Comparison of ENCODE assay signal across 17 cellular contexts in the genomic region with DNA sequence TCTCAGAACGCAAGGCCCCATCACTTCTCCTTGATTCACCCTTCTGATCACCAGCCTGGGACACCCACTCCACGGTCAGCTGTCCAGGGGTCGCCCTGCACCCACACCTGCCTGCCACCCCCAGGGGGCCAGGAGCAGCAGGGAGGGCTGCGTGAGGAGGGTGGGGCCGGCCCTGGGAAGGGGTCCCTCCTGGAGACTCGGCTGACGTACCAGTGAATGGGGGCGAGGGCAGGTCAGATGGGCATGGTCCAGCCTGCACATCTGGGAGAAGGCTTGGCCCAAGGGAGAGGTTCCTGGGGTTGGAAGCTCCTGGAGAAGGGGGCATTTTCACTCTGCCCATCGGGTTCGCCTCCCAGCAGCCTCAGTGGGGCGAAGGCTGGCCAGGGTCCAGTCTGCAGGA. TPM values are rescaled to one million over a fixed set of nuclear protein-coding genes. Genes with fewer than 3 reads are reported as not detected.
A peak's percentile ranks its signal among the peaks of the same experiment; 100 is the strongest.
DNase-seq lines count a peak whose midpoint lies in the region; ATAC-seq and TF ChIP-seq lines count a peak whose summit lies in the region.
"Had no signal": no experiment of that assay in that cellular context is flagged by ENCODE, and none has a peak within 500 bp of the region (broad histone marks: within the 10 kb centered on the region; RNA-seq: fewer than 3 reads in every experiment).

No MANE protein-coding gene starts in this region.

- peaks cover 0 to 9% (median 6%) of the 10 kb centered on the region in 4 donors for H3K36me3 ChIP-seq in right lobe of liver
- peaks cover 0 to 16% (median 3%) of the 10 kb centered on the region in 4 donors for H3K36me3 ChIP-seq in sigmoid colon
- H3K36me3 ChIP-seq in esophagus muscularis mucosa, result peaks cover 0 to 25% (median 13%) of the 10 kb centered on the region in 4 donors

- H3K9me3 ChIP-seq in right lobe of liver (no peaks in the 10 kb centered on the region), sigmoid colon (no peaks in the 10 kb centered on the region), esophagus muscularis mucosa (no peaks in the 10 kb centered on the region)
- H3K9me3 ChIP-seq: BLaER1 treated with 17β-estradiol and CSF1 and Interleukin-3, amounts not matched to agents 10 nM and 100 nM; HAP-1 had no signal

- TF ChIP-seq EP300 in sigmoid colon (IDR thresholded peaks at IDR 0.05), result no peak
- no peak for TF ChIP-seq EP300 in esophagus muscularis mucosa (IDR thresholded peaks at IDR 0.05)

- peak; percentile 13 for DNase-seq in activated naive CD8-positive, alpha-beta T cell treated with anti-CD3 and anti-CD28 coated beads, Interleukin-2, amount 10 ng/mL, durations not matched to agents 7 days and 5 days
- DNase-seq in activated naive CD8-positive, alpha-beta T cell treated with anti-CD3 and anti-CD28 coated beads for 36 hours, result no peak
- DNase-seq in right lobe of liver, result peak in 2 of 3 donors; percentile 19 to 44
- peak; percentile 25 for DNase-seq in sigmoid colon
- DNase-seq in esophagus muscularis mucosa (ENCODE audit: extremely low spot score), result no peak
- DNase-seq: CD8-positive, alpha-beta memory T cell; DND-41; NCI-H187 treated with DMSO at 0.1 percent for 48 hours; NCI-H446; OCI-M1; RPMI8226 had no signal

- H3K4me3 ChIP-seq in right lobe of liver (no peak overlapping the region), sigmoid colon (no peak overlapping the region), esophagus muscularis mucosa (no peak overlapping the region)
- H3K4me3 ChIP-seq: BLaER1 treated with 17β-estradiol and CSF1 and Interleukin-3, amounts not matched to agents 10 nM and 100 nM; HAP-1 had no signal

- ATAC-seq in activated naive CD8-positive, alpha-beta T cell treated with anti-CD3 and anti-CD28 coated beads, Interleukin-2, amount 10 ng/mL, durations not matched to agents 7 days and 5 days (ENCODE audit: low read depth), result no peak
- ATAC-seq in esophagus mucosa, result peak; percentile 39
- ATAC-seq in right lobe of liver, result peak in 1 of 4 donors; percentile 5
- ATAC-seq in GM21717 (IDR thresholded peaks at IDR 0.05; ENCODE audit: unreplicated experiment), result no peak
- ATAC-seq in GM19397 (IDR thresholded peaks at IDR 0.05; ENCODE audit: unreplicated experiment), result no peak

- no peaks in the 10 kb centered on the region for H3K4me1 Mint-ChIP-seq in activated naive CD8-positive, alpha-beta T cell treated with anti-CD3 and anti-CD28 coated beads, Interleukin-2, amount 10 ng/mL, durations not matched to agents 7 days and 5 days
- no peaks in the 10 kb centered on the region for H3K4me1 Mint-ChIP-seq in activated naive CD8-positive, alpha-beta T cell treated with anti-CD3 and anti-CD28 coated beads for 36 hours
- H3K4me1 Mint-ChIP-seq: CD8-positive, alpha-beta memory T cell had no signal

- TF ChIP-seq POLR2A in right lobe of liver (IDR thresholded peaks at IDR 0.05) (no peak), sigmoid colon (IDR thresholded peaks at IDR 0.05) (no peak), esophagus muscularis mucosa (IDR thresholded peaks at IDR 0.05; ENCODE audit: low read depth) (no peak)

- H3K36me3 Mint-ChIP-seq in activated naive CD8-positive, alpha-beta T cell treated with anti-CD3 and anti-CD28 coated beads, Interleukin-2, amount 10 ng/mL, durations not matched to agents 7 days and 5 days, result no peaks in the 10 kb centered on the region
- H3K36me3 Mint-ChIP-seq in activated naive CD8-positive, alpha-beta T cell treated with anti-CD3 and anti-CD28 coated beads for 36 hours, result peaks cover 6% of the 10 kb centered on the region

- H3K27me3 ChIP-seq in right lobe of liver (no peaks in the 10 kb centered on the region), sigmoid colon (peaks cover 0 to 4% (median 0%) of the 10 kb centered on the region in 3 donors), esophagus muscularis mucosa (peaks cover 0 to 3% (median 0%) of the 10 kb centered on the region in 4 donors)
- H3K27me3 ChIP-seq: BLaER1 treated with 17β-estradiol and CSF1 and Interleukin-3, amounts not matched to agents 10 nM and 100 nM had no signal

- H3K27me3 Mint-ChIP-seq in activated naive CD8-positive, alpha-beta T cell treated with anti-CD3 and anti-CD28 coated beads, Interleukin-2, amount 10 ng/mL, durations not matched to agents 7 days and 5 days, result peaks cover 8% of the 10 kb centered on the region
- H3K27me3 Mint-ChIP-seq in activated naive CD8-positive, alpha-beta T cell treated with anti-CD3 and anti-CD28 coated beads for 36 hours, result peaks cover 8% of the 10 kb centered on the region

- intact Hi-C loops in right lobe of liver (cut with DNase I) (no loop called here), sigmoid colon (cut with DNase I) (no loop called here), esophagus muscularis mucosa (cut with DNase I) (no loop called here)

- no peak overlapping the region for H3K27ac ChIP-seq in right lobe of liver
- no peak overlapping the region for H3K27ac ChIP-seq in sigmoid colon
- H3K27ac ChIP-seq in esophagus muscularis mucosa (replicated peaks in 1 of 4), result no peak overlapping the region
- H3K27ac ChIP-seq: BLaER1 treated with 17β-estradiol and CSF1 and Interleukin-3, amounts not matched to agents 10 nM and 100 nM; HL-60 had no signal

- WGBS in right lobe of liver (ENCODE audit: insufficient coverage, low coverage, low lambda C conversion rate, missing lambda C conversion rate), result no CpG with 5 or more reads among the region's 11 CpGs
- WGBS in sigmoid colon, 2 donors, result 87 to 98% methylated on average over 3 to 11 of the region's 11 CpGs
- WGBS in esophagus muscularis mucosa, result 100% methylated on average over 3 of the region's 11 CpGs

- no peak for TF ChIP-seq CTCF in right lobe of liver (IDR thresholded peaks at IDR 0.05)
- no peak for TF ChIP-seq CTCF in sigmoid colon (IDR thresholded peaks at IDR 0.05)
- no peak for TF ChIP-seq CTCF in esophagus muscularis mucosa (IDR thresholded peaks at IDR 0.05)

- H3K27ac Mint-ChIP-seq in activated naive CD8-positive, alpha-beta T cell treated with anti-CD3 and anti-CD28 coated beads, Interleukin-2, amount 10 ng/mL, durations not matched to agents 7 days and 5 days, result no peak overlapping the region
- no peak overlapping the region for H3K27ac Mint-ChIP-seq in activated naive CD8-positive, alpha-beta T cell treated with anti-CD3 and anti-CD28 coated beads for 36 hours
- H3K27ac Mint-ChIP-seq: CD8-positive, alpha-beta memory T cell had no signal

- H3K4me3 Mint-ChIP-seq in activated naive CD8-positive, alpha-beta T cell treated with anti-CD3 and anti-CD28 coated beads, Interleukin-2, amount 10 ng/mL, durations not matched to agents 7 days and 5 days, result no peak overlapping the region
- H3K4me3 Mint-ChIP-seq in activated naive CD8-positive, alpha-beta T cell treated with anti-CD3 and anti-CD28 coated beads for 36 hours, result no peak overlapping the region
- H3K4me3 Mint-ChIP-seq: CD8-positive, alpha-beta memory T cell had no signal

- H3K9me3 Mint-ChIP-seq in activated naive CD8-positive, alpha-beta T cell treated with anti-CD3 and anti-CD28 coated beads, Interleukin-2, amount 10 ng/mL, durations not matched to agents 7 days and 5 days, result peaks cover 2% of the 10 kb centered on the region
- H3K9me3 Mint-ChIP-seq in activated naive CD8-positive, alpha-beta T cell treated with anti-CD3 and anti-CD28 coated beads for 36 hours, result peaks cover 4% of the 10 kb centered on the region

- POLR2A ChIA-PET in activated naive CD8-positive, alpha-beta T cell treated with anti-CD3 and anti-CD28 coated beads, Interleukin-2, amount 10 ng/mL, durations not matched to agents 7 days and 5 days (lab: Charles Lee), result no interaction called here

- H3K4me1 ChIP-seq in right lobe of liver, result peaks cover 0 to 16% (median 0%) of the 10 kb centered on the region in 4 donors
- H3K4me1 ChIP-seq in sigmoid colon, result no peaks in the 10 kb centered on the region
- peaks cover 0 to 3% (median 2%) of the 10 kb centered on the region in 4 donors for H3K4me1 ChIP-seq in esophagus muscularis mucosa
- H3K4me1 ChIP-seq: HAP-1 had no signal

RNA-seq across cellular contexts. Expression of a gene that starts 21.8 kb away (rescaled TPM):
- total RNA-seq in activated naive CD8-positive, alpha-beta T cell treated with anti-CD3 and anti-CD28 coated beads, Interleukin-2, amount 10 ng/mL, durations not matched to agents 7 days and 5 days, result 1 to 10 TPM; 1.6 to 2.3 TPM
- 1 to 10 TPM; 2.3 to 2.7 TPM for total RNA-seq in activated naive CD8-positive, alpha-beta T cell treated with anti-CD3 and anti-CD28 coated beads for 36 hours
- total RNA-seq in esophagus mucosa, result 0.12 TPM
- 100 to 1,000 TPM in 3 of 6 experiments, 10 to 100 TPM in 3; 67.3 to 183 (median 101) TPM for total RNA-seq in right lobe of liver
- total RNA-seq in sigmoid colon, result 1 to 10 TPM in 3 of 4 donors, under 1 TPM in 1; 0.49 to 3.0 (median 2.4) TPM
- polyA plus RNA-seq in sigmoid colon, result 1 to 10 TPM in 1 of 3 donors, under 1 TPM in 1, not detected in 1; 0.60 to 2.1 TPM
- 1 to 10 TPM in 1 of 4 donors, under 1 TPM in 3; 0.39 to 2.9 (median 0.51) TPM for total RNA-seq in esophagus muscularis mucosa

Comparison
In these comparisons a context has a peak if more than half of its experiments do, and no peak if none do; other contexts are left out.
1. DNase-seq: peak in activated naive CD8-positive, alpha-beta T cell treated with anti-CD3 and anti-CD28 coated beads, Interleukin-2, amount 10 ng/mL, durations not matched to agents 7 days and 5 days (single experiment), right lobe of liver (2 of 3) and sigmoid colon (single experiment); none in activated naive CD8-positive, alpha-beta T cell treated with anti-CD3 and anti-CD28 coated beads for 36 hours (single experiment) and esophagus muscularis mucosa (single experiment).
2. RNA of a gene that starts 21.8 kb away (total RNA-seq): 67.3 to 183 TPM in right lobe of liver; 0.49 to 3.0 TPM in sigmoid colon, 2.3 to 2.7 TPM in activated naive CD8-positive, alpha-beta T cell treated with anti-CD3 and anti-CD28 coated beads for 36 hours, 1.6 to 2.3 TPM in activated naive CD8-positive, alpha-beta T cell treated with anti-CD3 and anti-CD28 coated beads, Interleukin-2, amount 10 ng/mL, durations not matched to agents 7 days and 5 days, 0.39 to 2.9 TPM in esophagus muscularis mucosa and 0.12 TPM in esophagus mucosa (single experiment); every median in the first group is over 10 times any median in the second.